1 cellular context compared by ENCODE assay signal in genomic region chr13:31090921-31091624, GRCh38.
TF ChIP-seq lines count a peak whose summit lies in the region.

No MANE protein-coding gene starts in this region.

TF ChIP-seq in IMR-90, 13 proteins besides CTCF, POLR2A, EP300 and RAD21 (continued from another document):
- TF ChIP-seq USF2 (IDR thresholded peaks at IDR 0.05; ENCODE audit: low read depth, low read length) = no peak
- TF ChIP-seq CHD1 (IDR thresholded peaks at IDR 0.05; ENCODE audit: low read depth, low read length) = no peak
- TF ChIP-seq FOS (IDR thresholded peaks at IDR 0.05; ENCODE audit: low read depth, low read length) = no peak
- no peak for TF ChIP-seq RFX5 (IDR thresholded peaks at IDR 0.05; ENCODE audit: low read depth, low read length)
